ENCODE assay signal across 8 cellular contexts in genomic region chr6:10722820-10723651, GRCh38. TPM values are rescaled to one million over a fixed set of nuclear protein-coding genes. Genes with fewer than 3 reads are reported as not detected.
A peak's percentile ranks its signal among the peaks of the same experiment; 100 is the strongest.
DNase-seq lines count a peak whose midpoint lies in the region; ATAC-seq and TF ChIP-seq lines count a peak whose summit lies in the region.

Gene TMEM14C, plus strand, starts transcription at chr6:10723070. Its CDS starts 1,544 bp downstream, at chr6:10724614.

- POLR2A ChIA-PET in WTC11 (lab: Charles Lee) = interaction anchor here (0.5 to 4.5 kb wide), 10 partner anchors 12 to 289 kb away, joined by 3 to 43 read pairs (median 4); partner anchors contain the start of genes C6orf52, PAK1IP1 and TMEM14B

- TF ChIP-seq CTCF in WTC11 (IDR thresholded peaks at IDR 0.05) = no peak
- TF ChIP-seq CTCF in cardiac fibroblast (IDR thresholded peaks at IDR 0.05; ENCODE audit: low read depth, low read length) = no peak

- H3K79me2 ChIP-seq in ACC112 (ENCODE audit: control insufficient read depth, insufficient read depth, low read length, unreplicated experiment) = peaks cover 41% of the 10 kb centered on the region

- peak within 1 kb of the TSS; percentile 67 for H3K27ac ChIP-seq in ACC112 (ENCODE audit: low read depth, low read length)

- peak; percentile 95 for ATAC-seq in GM18870 (IDR thresholded peaks at IDR 0.05; ENCODE audit: unreplicated experiment)
- peak; percentile 96 for ATAC-seq in HG03135 (IDR thresholded peaks at IDR 0.05; ENCODE audit: unreplicated experiment)
- peak; percentile 97 for ATAC-seq in WTC11

- CTCF ChIA-PET in WTC11 (lab: Charles Lee) = interaction anchor here (0.6 to 2.7 kb wide), 6 partner anchors 18 to 257 kb away, joined by 3 to 11 read pairs (median 6); partner anchors contain the start of gene TMEM14B

- no peaks in the 10 kb centered on the region for H3K27me3 Mint-ChIP-seq in WTC11 (ENCODE audit: low read depth)

- peaks cover 34% of the 10 kb centered on the region for H3K36me3 Mint-ChIP-seq in WTC11

- H2AFZ ChIP-seq in ACC112 (ENCODE audit: low read length, unreplicated experiment) = peak within 1 kb of the TSS; percentile 93

- DNase-seq in NCI-H2196 treated with DMSO at 0.1 percent for 48 hours (lab: John Stamatoyannopoulos, UW; ENCODE audit: unreplicated experiment) (peak; percentile 100), WTC11 (ENCODE audit: low spot score) (peak; percentile 100), cardiac fibroblast (ENCODE audit: low read depth in 2 of 2) (peak; percentile 98 to 99), iPS-NIHi7 (ENCODE audit: extremely low spot score) (peak; percentile 99), smooth muscle cell of the brain vasculature (ENCODE audit: low read depth, low spot score) (peak; percentile 94)

- peaks cover 12% of the 10 kb centered on the region for H3K4me1 ChIP-seq in ACC112 (ENCODE audit: control insufficient read depth, insufficient read depth, low read length, unreplicated experiment)

- H3K27ac Mint-ChIP-seq in WTC11 = peak within 1 kb of the TSS; percentile 99

- H3K4me3 ChIP-seq in ACC112 (ENCODE audit: low read depth, low read length) (peak within 1 kb of the TSS; percentile 90), cardiac fibroblast (replicated peaks in 1 of 2; ENCODE audit: low read depth in 2 of 2, low read length in 2 of 2) (peak within 1 kb of the TSS; percentile 66 to 71)

- H3K4me1 Mint-ChIP-seq in WTC11 = peaks cover 28% of the 10 kb centered on the region

- H3K4me3 Mint-ChIP-seq in WTC11 = peak within 1 kb of the TSS; percentile 97

- H3K9me3 Mint-ChIP-seq in WTC11 = peaks cover 23% of the 10 kb centered on the region

- peaks cover 3% of the 10 kb centered on the region; the same call in 1 of the 2 replicates for H3K36me3 ChIP-seq in ACC112 (ENCODE audit: insufficient read depth, low read length)

- H3K27me3 ChIP-seq in ACC112 (ENCODE audit: insufficient read depth, low read length) = no peaks in the 10 kb centered on the region

TF ChIP-seq in WTC11, 78 proteins besides CTCF, POLR2A, EP300 and RAD21 (continues in another document):
- no peak for TF ChIP-seq MLX (CRISPR knock-in tag; IDR thresholded peaks at IDR 0.05)
- TF ChIP-seq NR1H2 (CRISPR knock-in tag; IDR thresholded peaks at IDR 0.05) = no peak
- peak; percentile 79 for TF ChIP-seq KAT7 (CRISPR knock-in tag; IDR thresholded peaks at IDR 0.05; ENCODE audit: borderline replicate concordance)
- no peak for TF ChIP-seq PRDM15 (CRISPR knock-in tag; IDR thresholded peaks at IDR 0.05)
- TF ChIP-seq, protein P1, sequence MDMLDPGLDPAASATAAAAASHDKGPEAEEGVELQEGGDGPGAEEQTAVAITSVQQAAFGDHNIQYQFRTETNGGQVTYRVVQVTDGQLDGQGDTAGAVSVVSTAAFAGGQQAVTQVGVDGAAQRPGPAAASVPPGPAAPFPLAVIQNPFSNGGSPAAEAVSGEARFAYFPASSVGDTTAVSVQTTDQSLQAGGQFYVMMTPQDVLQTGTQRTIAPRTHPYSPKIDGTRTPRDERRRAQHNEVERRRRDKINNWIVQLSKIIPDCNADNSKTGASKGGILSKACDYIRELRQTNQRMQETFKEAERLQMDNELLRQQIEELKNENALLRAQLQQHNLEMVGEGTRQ (CRISPR knock-in tag; IDR thresholded peaks at IDR 0.05) = peak; percentile 87
- TF ChIP-seq ZNF317 (CRISPR knock-in tag; IDR thresholded peaks at IDR 0.05; ENCODE audit: borderline replicate concordance, low read depth) = no peak
- TF ChIP-seq ZNF671 (CRISPR knock-in tag; IDR thresholded peaks at IDR 0.05) = no peak
- TF ChIP-seq, protein P2, sequence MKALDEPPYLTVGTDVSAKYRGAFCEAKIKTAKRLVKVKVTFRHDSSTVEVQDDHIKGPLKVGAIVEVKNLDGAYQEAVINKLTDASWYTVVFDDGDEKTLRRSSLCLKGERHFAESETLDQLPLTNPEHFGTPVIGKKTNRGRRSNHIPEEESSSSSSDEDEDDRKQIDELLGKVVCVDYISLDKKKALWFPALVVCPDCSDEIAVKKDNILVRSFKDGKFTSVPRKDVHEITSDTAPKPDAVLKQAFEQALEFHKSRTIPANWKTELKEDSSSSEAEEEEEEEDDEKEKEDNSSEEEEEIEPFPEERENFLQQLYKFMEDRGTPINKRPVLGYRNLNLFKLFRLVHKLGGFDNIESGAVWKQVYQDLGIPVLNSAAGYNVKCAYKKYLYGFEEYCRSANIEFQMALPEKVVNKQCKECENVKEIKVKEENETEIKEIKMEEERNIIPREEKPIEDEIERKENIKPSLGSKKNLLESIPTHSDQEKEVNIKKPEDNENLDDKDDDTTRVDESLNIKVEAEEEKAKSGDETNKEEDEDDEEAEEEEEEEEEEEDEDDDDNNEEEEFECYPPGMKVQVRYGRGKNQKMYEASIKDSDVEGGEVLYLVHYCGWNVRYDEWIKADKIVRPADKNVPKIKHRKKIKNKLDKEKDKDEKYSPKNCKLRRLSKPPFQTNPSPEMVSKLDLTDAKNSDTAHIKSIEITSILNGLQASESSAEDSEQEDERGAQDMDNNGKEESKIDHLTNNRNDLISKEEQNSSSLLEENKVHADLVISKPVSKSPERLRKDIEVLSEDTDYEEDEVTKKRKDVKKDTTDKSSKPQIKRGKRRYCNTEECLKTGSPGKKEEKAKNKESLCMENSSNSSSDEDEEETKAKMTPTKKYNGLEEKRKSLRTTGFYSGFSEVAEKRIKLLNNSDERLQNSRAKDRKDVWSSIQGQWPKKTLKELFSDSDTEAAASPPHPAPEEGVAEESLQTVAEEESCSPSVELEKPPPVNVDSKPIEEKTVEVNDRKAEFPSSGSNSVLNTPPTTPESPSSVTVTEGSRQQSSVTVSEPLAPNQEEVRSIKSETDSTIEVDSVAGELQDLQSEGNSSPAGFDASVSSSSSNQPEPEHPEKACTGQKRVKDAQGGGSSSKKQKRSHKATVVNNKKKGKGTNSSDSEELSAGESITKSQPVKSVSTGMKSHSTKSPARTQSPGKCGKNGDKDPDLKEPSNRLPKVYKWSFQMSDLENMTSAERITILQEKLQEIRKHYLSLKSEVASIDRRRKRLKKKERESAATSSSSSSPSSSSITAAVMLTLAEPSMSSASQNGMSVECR (CRISPR knock-in tag; IDR thresholded peaks at IDR 0.05; ENCODE audit: borderline replicate concordance) = no peak
- no peak for TF ChIP-seq ZNF396 (CRISPR knock-in tag; IDR thresholded peaks at IDR 0.05; ENCODE audit: borderline replicate concordance)
- no peak for TF ChIP-seq NR3C1 (CRISPR knock-in tag; conservative IDR thresholded peaks at IDR 0.05; ENCODE audit: low read depth)
- no peak for TF ChIP-seq FOXJ3 (CRISPR knock-in tag; IDR thresholded peaks at IDR 0.05; ENCODE audit: borderline replicate concordance)
- TF ChIP-seq ZNF232 (CRISPR knock-in tag; IDR thresholded peaks at IDR 0.05) = peak; percentile 92; the same call in 1 of the 2 replicates
- no peak for TF ChIP-seq JAZF1 (CRISPR knock-in tag; IDR thresholded peaks at IDR 0.05)
- TF ChIP-seq GRHL2 (CRISPR knock-in tag; IDR thresholded peaks at IDR 0.05; ENCODE audit: insufficient replicate concordance, severe bottlenecking) = no peak
- no peak for TF ChIP-seq IRF2 (CRISPR knock-in tag; IDR thresholded peaks at IDR 0.05; ENCODE audit: borderline replicate concordance, low read depth)

RNA-seq across cellular contexts. Expression of gene TMEM14C, which starts in this region (rescaled TPM):
- 103 to 122 TPM (median 119 TPM) in 3 replicates for total RNA-seq in WTC11 (2021)

Comparison
In these comparisons a context has a peak if more than half of its experiments do, and no peak if none do; other contexts are left out.
1. Peak in every context shown above with its lines: DNase-seq, ATAC-seq, H3K4me3 ChIP-seq and H3K27ac ChIP-seq.